In genomic region chr2:144711084-144711483, GRCh38 we compare ENCODE assay signal across 22 cellular contexts.
"Had no signal": no experiment of that assay in that cellular context is flagged by ENCODE, and none has a peak within 500 bp of the region (broad histone marks: within the 10 kb centered on the region; RNA-seq: fewer than 3 reads in every experiment).

No MANE protein-coding gene starts in this region.

- H3K36me3 ChIP-seq: colonic mucosa, esophagus muscularis mucosa, gastrocnemius medialis, left ventricle myocardium inferior, lower lobe of right lung, pancreas, tibial artery had no signal

- H3K4me3 ChIP-seq: colonic mucosa, dorsolateral prefrontal cortex, esophagus muscularis mucosa, gastrocnemius medialis, left ventricle myocardium inferior, lower lobe of right lung, pancreas, smooth muscle cell, tibial artery had no signal

- H3K9me3 ChIP-seq: colonic mucosa, esophagus muscularis mucosa, gastrocnemius medialis, left ventricle myocardium inferior, lower lobe of right lung, pancreas, tibial artery had no signal

- H3K4me1 ChIP-seq: colonic mucosa, gastrocnemius medialis, pancreas had no signal

- H3K27ac ChIP-seq: colonic mucosa, epithelial cell of prostate, gastrocnemius medialis, left ventricle myocardium inferior, lower lobe of right lung, pancreas had no signal

- H3K27me3 Mint-ChIP-seq: memory B cell; natural killer cell treated with Interleukin-12 subunit alpha and Interleukin-12 subunit beta and Interleukin-15 and Interleukin-18, amount 100 ng/mL, for 72 hours had no signal

- ATAC-seq: gastrocnemius medialis; left cardiac atrium; lower lobe of right lung; natural killer cell treated with Interleukin-12 subunit alpha and Interleukin-12 subunit beta and Interleukin-15 and Interleukin-18, amount 100 ng/mL, for 72 hours; right cardiac atrium; stimulated activated naive CD8-positive, alpha-beta T cell treated with anti-CD3 and anti-CD28 coated beads, Interleukin-15, Interleukin-2, amounts not matched to agents 100 U/mL and 50 U/mL, for 24 hours had no signal

- H3K9me3 Mint-ChIP-seq: immature natural killer cell, memory B cell had no signal

- H3K4me3 Mint-ChIP-seq: immature natural killer cell; memory B cell; natural killer cell treated with Interleukin-12 subunit alpha and Interleukin-12 subunit beta and Interleukin-15 and Interleukin-18, amount 100 ng/mL, for 72 hours had no signal

- H3K36me3 Mint-ChIP-seq: memory B cell had no signal

- H3K27ac Mint-ChIP-seq: immature natural killer cell; memory B cell; natural killer cell treated with Interleukin-12 subunit alpha and Interleukin-12 subunit beta and Interleukin-15 and Interleukin-18, amount 100 ng/mL, for 72 hours; progenitor cell of endocrine pancreas had no signal

- H3K27me3 ChIP-seq: colonic mucosa, dorsolateral prefrontal cortex, esophagus muscularis mucosa, gastrocnemius medialis, pancreas, tibial artery had no signal

- DNase-seq: colonic mucosa; dorsolateral prefrontal cortex; effector memory CD4-positive, alpha-beta T cell; gastrocnemius medialis; immature natural killer cell; kidney; left cardiac atrium; left ventricle myocardium inferior; lower lobe of right lung; midbrain; occipital lobe; pancreas; right cardiac atrium; stimulated activated CD4-positive, alpha-beta T cell treated with anti-CD3 and anti-CD28 coated beads, Interleukin-2, amount 100 ng/mL, for 48 hours; stimulated activated naive CD8-positive, alpha-beta T cell treated with anti-CD3 and anti-CD28 coated beads, Interleukin-15, Interleukin-2, amounts not matched to agents 100 U/mL and 50 U/mL, for 24 hours; tibial artery had no signal

- H3K4me1 Mint-ChIP-seq: memory B cell had no signal

- H3K4me2 ChIP-seq: smooth muscle cell had no signal
